Comparison of ENCODE assay signal across 15 cellular contexts in the genomic region with DNA sequence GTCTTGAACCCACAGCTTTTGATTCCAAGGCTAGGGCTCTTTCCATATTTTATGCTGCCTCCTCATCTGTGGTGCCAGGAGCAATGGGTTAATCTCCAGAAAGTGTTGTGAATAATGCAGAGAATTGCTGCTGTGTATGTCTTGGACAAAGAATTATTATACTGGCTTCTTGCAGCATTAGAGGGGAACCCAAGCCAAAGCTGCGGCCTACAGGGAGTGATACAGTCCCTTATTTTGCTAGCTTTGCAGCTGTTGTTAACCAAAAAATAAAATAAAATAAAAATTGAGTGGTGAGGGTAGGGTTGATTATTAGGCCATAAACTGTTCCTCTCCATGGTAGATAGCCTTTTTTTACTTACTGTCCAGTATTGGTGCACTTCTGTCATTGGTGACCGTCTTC. TPM values are rescaled to one million over a fixed set of nuclear protein-coding genes. Genes with fewer than 3 reads are reported as not detected.
A peak's percentile ranks its signal among the peaks of the same experiment; 100 is the strongest.
DNase-seq lines count a peak whose midpoint lies in the region; ATAC-seq and TF ChIP-seq lines count a peak whose summit lies in the region.
"Had no signal": no experiment of that assay in that cellular context is flagged by ENCODE, and none has a peak within 500 bp of the region (broad histone marks: within the 10 kb centered on the region; RNA-seq: fewer than 3 reads in every experiment).

No MANE protein-coding gene starts in this region.

- intact Hi-C loops in CD14-positive monocyte (cut with micrococcal nuclease), result loop anchor here in 1 of 2 donors (5.0 kb wide), 1 partner anchor 36 kb away; no protein-coding TSS in a partner anchor

- H3K36me3 Mint-ChIP-seq in activated naive CD4-positive, alpha-beta T cell treated with anti-CD3 and anti-CD28 coated beads, Interleukin-2, amount 50 U/mL, for 24 hours, result peaks cover 14% of the 10 kb centered on the region
- peaks cover 44% of the 10 kb centered on the region for H3K36me3 Mint-ChIP-seq in activated naive CD8-positive, alpha-beta T cell treated with anti-CD3 and anti-CD28 coated beads, Interleukin-2, amount 10 ng/mL, durations not matched to agents 7 days and 5 days
- H3K36me3 Mint-ChIP-seq in memory B cell (peaks cover 30% of the 10 kb centered on the region), CD14-positive monocyte (peaks cover 90 to 98% of the 10 kb centered on the region in 2 donors)

- peak overlapping the region; percentile 90 for H3K27ac ChIP-seq in temporal lobe (ENCODE audit: low read depth, low read length)

- ATAC-seq in activated naive CD8-positive, alpha-beta T cell treated with anti-CD3 and anti-CD28 coated beads, Interleukin-2, amount 10 ng/mL, durations not matched to agents 7 days and 5 days (ENCODE audit: low read depth), result no peak
- no peak for ATAC-seq in memory B cell (ENCODE audit: low read depth)
- ATAC-seq in HG03045 (IDR thresholded peaks at IDR 0.05; ENCODE audit: unreplicated experiment), result no peak

- no peak for TF ChIP-seq CTCF in CD14-positive monocyte (IDR thresholded peaks at IDR 0.05)

- peaks cover 82% of the 10 kb centered on the region for H3K4me1 Mint-ChIP-seq in activated naive CD4-positive, alpha-beta T cell treated with anti-CD3 and anti-CD28 coated beads, Interleukin-2, amount 50 U/mL, for 24 hours
- H3K4me1 Mint-ChIP-seq in activated naive CD8-positive, alpha-beta T cell treated with anti-CD3 and anti-CD28 coated beads, Interleukin-2, amount 10 ng/mL, durations not matched to agents 7 days and 5 days, result peaks cover 50% of the 10 kb centered on the region
- H3K4me1 Mint-ChIP-seq in memory B cell (peaks cover 39% of the 10 kb centered on the region), CD14-positive monocyte (peaks cover 18% of the 10 kb centered on the region)

- no peak overlapping the region for H3K4me3 Mint-ChIP-seq in activated naive CD4-positive, alpha-beta T cell treated with anti-CD3 and anti-CD28 coated beads, Interleukin-2, amount 50 U/mL, for 24 hours
- H3K4me3 Mint-ChIP-seq in activated naive CD8-positive, alpha-beta T cell treated with anti-CD3 and anti-CD28 coated beads, Interleukin-2, amount 10 ng/mL, durations not matched to agents 7 days and 5 days, result no peak overlapping the region
- no peak overlapping the region for H3K4me3 Mint-ChIP-seq in memory B cell
- H3K4me3 Mint-ChIP-seq in CD14-positive monocyte, result no peak overlapping the region

- DNase-seq in activated naive CD4-positive, alpha-beta T cell (lab: John Stamatoyannopoulos, UW), result no peak
- DNase-seq in activated naive CD8-positive, alpha-beta T cell treated with anti-CD3 and anti-CD28 coated beads, Interleukin-2, amount 10 ng/mL, durations not matched to agents 7 days and 5 days, result no peak
- DNase-seq in memory B cell (ENCODE audit: low spot score in 2 of 2), result no peak
- DNase-seq in CD14-positive monocyte (ENCODE audit: low spot score), result no peak
- DNase-seq in DMS79 treated with DMSO at 0.1 percent for 48 hours (lab: John Stamatoyannopoulos, UW), result no peak
- DNase-seq: activated T-cell treated with anti-CD3 and anti-CD28 coated beads, Interleukin-2, amount 50 U/mL, for 1 hour; GF-D8; glutamatergic neuron; HCEC 1CT; Peyer's patch; stimulated activated naive CD8-positive, alpha-beta T cell treated with anti-CD3 and anti-CD28 coated beads, Interleukin-15, amount 100 ng/mL, for 72 hours; SW 1271 had no signal

- peak overlapping the region; percentile 96 for H3K27ac Mint-ChIP-seq in activated naive CD4-positive, alpha-beta T cell treated with anti-CD3 and anti-CD28 coated beads, Interleukin-2, amount 50 U/mL, for 24 hours
- peak overlapping the region; percentile 63 for H3K27ac Mint-ChIP-seq in activated naive CD8-positive, alpha-beta T cell treated with anti-CD3 and anti-CD28 coated beads, Interleukin-2, amount 10 ng/mL, durations not matched to agents 7 days and 5 days
- H3K27ac Mint-ChIP-seq in memory B cell (peak overlapping the region; percentile 89), CD14-positive monocyte (peak overlapping the region in 3 of 7 donors; percentile 4 to 74 (median 66))

- H3K27me3 Mint-ChIP-seq in activated naive CD4-positive, alpha-beta T cell treated with anti-CD3 and anti-CD28 coated beads, Interleukin-2, amount 50 U/mL, for 24 hours, result no peaks in the 10 kb centered on the region
- no peaks in the 10 kb centered on the region for H3K27me3 Mint-ChIP-seq in activated naive CD8-positive, alpha-beta T cell treated with anti-CD3 and anti-CD28 coated beads, Interleukin-2, amount 10 ng/mL, durations not matched to agents 7 days and 5 days
- no peaks in the 10 kb centered on the region for H3K27me3 Mint-ChIP-seq in memory B cell
- H3K27me3 Mint-ChIP-seq in CD14-positive monocyte (ENCODE audit: low read depth in 3 of 3), result no peaks in the 10 kb centered on the region
- H3K27me3 Mint-ChIP-seq: stimulated activated naive CD8-positive, alpha-beta T cell treated with anti-CD3 and anti-CD28 coated beads, Interleukin-15, amount 100 ng/mL, for 72 hours had no signal

- no peaks in the 10 kb centered on the region for H3K9me3 Mint-ChIP-seq in activated naive CD4-positive, alpha-beta T cell treated with anti-CD3 and anti-CD28 coated beads, Interleukin-2, amount 50 U/mL, for 24 hours
- no peaks in the 10 kb centered on the region for H3K9me3 Mint-ChIP-seq in activated naive CD8-positive, alpha-beta T cell treated with anti-CD3 and anti-CD28 coated beads, Interleukin-2, amount 10 ng/mL, durations not matched to agents 7 days and 5 days
- H3K9me3 Mint-ChIP-seq in memory B cell (no peaks in the 10 kb centered on the region), CD14-positive monocyte (no peaks in the 10 kb centered on the region)
- H3K9me3 Mint-ChIP-seq: stimulated activated naive CD8-positive, alpha-beta T cell treated with anti-CD3 and anti-CD28 coated beads, Interleukin-15, amount 100 ng/mL, for 72 hours had no signal

- POLR2A ChIA-PET in activated naive CD8-positive, alpha-beta T cell treated with anti-CD3 and anti-CD28 coated beads, Interleukin-2, amount 10 ng/mL, durations not matched to agents 7 days and 5 days (lab: Charles Lee), result interaction anchor here (0.6 to 1.1 kb wide), 4 partner anchors 13 to 53 kb away, joined by 3 read pairs; no protein-coding TSS in a partner anchor

RNA-seq across cellular contexts. Expression of a gene that starts 16.7 kb away (rescaled TPM):
- total RNA-seq in activated naive CD8-positive, alpha-beta T cell treated with anti-CD3 and anti-CD28 coated beads, Interleukin-2, amount 10 ng/mL, durations not matched to agents 7 days and 5 days, result 100 to 1,000 TPM; 446 to 480 TPM
- total RNA-seq in temporal lobe, result 3.4 TPM
- 10 to 100 TPM; 43.9 to 74.3 TPM for polyA plus RNA-seq in CD14-positive monocyte

Comparison
In these comparisons a context has a peak if more than half of its experiments do, and no peak if none do; other contexts are left out.
1. RNA of a gene that starts 16.7 kb away (total RNA-seq): 446 to 480 TPM in activated naive CD8-positive, alpha-beta T cell treated with anti-CD3 and anti-CD28 coated beads, Interleukin-2, amount 10 ng/mL, durations not matched to agents 7 days and 5 days; 3.4 TPM in temporal lobe (single experiment); every median in the first group is over 100 times any median in the second.